ENCODE assay signal across 9 cellular contexts in the genomic region with DNA sequence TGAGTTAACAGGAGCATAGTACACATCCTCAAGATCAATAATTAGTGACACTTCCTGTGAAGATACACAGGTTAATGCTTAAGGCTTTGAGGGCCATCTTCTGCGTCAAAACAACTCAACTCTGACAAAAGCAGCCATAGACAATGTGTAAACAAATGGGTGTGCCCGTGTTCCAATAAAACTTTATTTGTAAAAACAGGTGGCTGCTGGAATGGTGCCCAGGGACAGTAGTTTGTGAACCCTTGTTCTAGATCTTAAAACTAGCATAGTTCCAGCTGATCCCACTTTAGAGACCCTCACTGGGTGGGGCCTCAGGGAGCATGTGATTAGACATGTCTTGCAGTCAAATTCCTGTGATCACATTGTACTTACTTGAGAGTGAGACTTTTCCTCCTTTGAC. TPM values are rescaled to one million over a fixed set of nuclear protein-coding genes. Genes with fewer than 3 reads are reported as not detected.
"Had no signal": no experiment of that assay in that cellular context is flagged by ENCODE, and none has a peak within 500 bp of the region (broad histone marks: within the 10 kb centered on the region; RNA-seq: fewer than 3 reads in every experiment).

No MANE protein-coding gene starts in this region.

- H3K4me2 ChIP-seq: GM23338 had no signal

- H3K4me3 ChIP-seq: GM23338 had no signal

- DNase-seq: H9, HCEC 1CT, KG1 had no signal

- H2AFZ ChIP-seq: GM23338 had no signal

- FAIRE-seq: H1, H54, HTR-8/SVneo had no signal

- ATAC-seq: GM23338 had no signal

RNA-seq across cellular contexts. Expression of a gene that starts 7.8 kb away (rescaled TPM):
- total RNA-seq: GM23338, H1, H9, HT-29 had no signal
- polyA plus RNA-seq: GM23338, H1, IgD-negative memory B cell had no signal

RNA-seq across cellular contexts. Expression of a gene that starts 21.3 kb away (rescaled TPM):
- total RNA-seq: GM23338, H1, H9, HT-29 had no signal
- polyA plus RNA-seq: GM23338, H1, IgD-negative memory B cell had no signal

RNA-seq across cellular contexts. Expression of a gene that starts 44.7 kb away (rescaled TPM):
- total RNA-seq: GM23338, H1, H9, HT-29 had no signal
- polyA plus RNA-seq: GM23338, H1, IgD-negative memory B cell had no signal

RNA-seq across cellular contexts. Expression of a gene that starts 52.5 kb away (rescaled TPM):
- polyA plus RNA-seq: IgD-negative memory B cell had no signal
